ENCODE assay signal across 8 cellular contexts in the genomic region with DNA sequence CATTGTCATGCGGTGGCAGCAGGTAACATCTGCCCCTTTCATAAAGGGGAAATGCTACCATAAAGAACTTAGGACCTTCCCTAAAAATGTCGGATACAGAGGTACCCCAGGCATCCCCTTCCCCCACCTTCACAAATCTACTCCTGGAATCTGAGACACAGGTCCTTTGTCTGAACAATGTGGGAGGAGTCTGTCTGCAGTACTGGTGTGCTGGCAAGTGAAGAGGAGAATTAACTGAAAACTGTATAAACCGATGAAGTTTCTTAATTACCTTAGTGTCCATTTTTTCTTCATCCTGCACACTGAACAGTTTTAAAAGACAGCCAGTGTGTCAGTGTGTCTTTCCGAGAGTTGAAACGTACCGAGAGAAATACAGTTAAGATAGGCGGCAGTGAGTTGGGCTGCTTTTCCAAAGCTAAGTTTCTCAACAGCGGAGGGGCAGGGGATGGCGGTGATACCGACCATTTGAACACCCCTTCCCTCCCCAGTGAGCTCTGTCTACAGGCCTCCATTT. TPM values are rescaled to one million over a fixed set of nuclear protein-coding genes. Genes with fewer than 3 reads are reported as not detected.
DNase-seq lines count a peak whose midpoint lies in the region; ATAC-seq and TF ChIP-seq lines count a peak whose summit lies in the region.

No MANE protein-coding gene starts in this region.

- H3K27me3 Mint-ChIP-seq in activated naive CD8-positive, alpha-beta T cell treated with anti-CD3 and anti-CD28 coated beads, Interleukin-2, amount 10 ng/mL, durations not matched to agents 7 days and 5 days, result no peaks in the 10 kb centered on the region

- CTCF ChIA-PET in PC-3 (lab: Charles Lee), result no interaction called here

- ATAC-seq in PC-3 (peak; percentile 13; the same call in 1 of the 2 replicates), GM18907 (IDR thresholded peaks at IDR 0.05; ENCODE audit: unreplicated experiment) (no peak), GM18519 (IDR thresholded peaks at IDR 0.05; ENCODE audit: low FRiP score, unreplicated experiment) (no peak)
- ATAC-seq in activated naive CD8-positive, alpha-beta T cell treated with anti-CD3 and anti-CD28 coated beads, Interleukin-2, amount 10 ng/mL, durations not matched to agents 7 days and 5 days (ENCODE audit: low read depth), result no peak

- H3K4me3 ChIP-seq in PC-3 (ENCODE audit: low read length) (peak overlapping the region; percentile 84), iPS DF 6.9 (ENCODE audit: low read length) (peak overlapping the region; percentile 99), retinal pigment epithelial cell (ENCODE audit: low read length) (peak overlapping the region; percentile 99)

- H3K4me3 Mint-ChIP-seq in activated naive CD8-positive, alpha-beta T cell treated with anti-CD3 and anti-CD28 coated beads, Interleukin-2, amount 10 ng/mL, durations not matched to agents 7 days and 5 days, result peak overlapping the region; percentile 87

- H4K20me1 ChIP-seq in PC-3 (ENCODE audit: low read length), result peaks cover 18% of the 10 kb centered on the region; the same call in 1 of the 2 replicates

- no peaks in the 10 kb centered on the region for H3F3A ChIP-seq in PC-3 (ENCODE audit: low read length, unreplicated experiment)

- H3K9me3 ChIP-seq in KOPT-K1 (ENCODE audit: insufficient read depth, low read length, poor library complexity, severe bottlenecking), result no peaks in the 10 kb centered on the region
- H3K9me3 ChIP-seq in PC-3 (ENCODE audit: low read length), result no peaks in the 10 kb centered on the region
- H3K9me3 ChIP-seq in iPS DF 6.9 (ENCODE audit: control insufficient read depth, insufficient read depth, low read length), result no peaks in the 10 kb centered on the region

- POLR2A ChIA-PET in PC-3 (lab: Charles Lee; ENCODE audit: unreplicated experiment), result no interaction called here
- POLR2A ChIA-PET in activated naive CD8-positive, alpha-beta T cell treated with anti-CD3 and anti-CD28 coated beads, Interleukin-2, amount 10 ng/mL, durations not matched to agents 7 days and 5 days (lab: Charles Lee), result interaction anchor here (0.8 to 4.7 kb wide), 11 partner anchors 12 to 317 kb away, joined by 3 to 64 read pairs (median 7); a partner anchor contains a TSS

- TF ChIP-seq CTCF in PC-3 (conservative IDR thresholded peaks at IDR 0.05; ENCODE audit: low read depth, low read length) (no peak), retinal pigment epithelial cell (conservative IDR thresholded peaks at IDR 0.05; ENCODE audit: low read depth, low read length) (no peak)

- no peaks in the 10 kb centered on the region for H3K9me3 Mint-ChIP-seq in activated naive CD8-positive, alpha-beta T cell treated with anti-CD3 and anti-CD28 coated beads, Interleukin-2, amount 10 ng/mL, durations not matched to agents 7 days and 5 days

- peaks cover 41% of the 10 kb centered on the region for H3K4me1 Mint-ChIP-seq in activated naive CD8-positive, alpha-beta T cell treated with anti-CD3 and anti-CD28 coated beads, Interleukin-2, amount 10 ng/mL, durations not matched to agents 7 days and 5 days

- H3K9ac ChIP-seq in PC-3 (ENCODE audit: low read length), result peak overlapping the region; percentile 75

- BruUV-seq in PC-3 (replicated peaks; lab: Mats Ljungman, UMichigan), result TSS peak; percentile 36

- no peaks in the 10 kb centered on the region for H3K27me3 ChIP-seq in PC-3 (ENCODE audit: low read length)
- H3K27me3 ChIP-seq in iPS DF 6.9 (ENCODE audit: control insufficient read depth, insufficient read depth, low read length), result no peaks in the 10 kb centered on the region

- H3K27ac Mint-ChIP-seq in activated naive CD8-positive, alpha-beta T cell treated with anti-CD3 and anti-CD28 coated beads, Interleukin-2, amount 10 ng/mL, durations not matched to agents 7 days and 5 days, result peak overlapping the region; percentile 90

- DNase-seq in DMS79 (lab: John Stamatoyannopoulos, UW), result peak; percentile 68
- peak; percentile 27 for DNase-seq in PC-3
- no peak for DNase-seq in activated naive CD8-positive, alpha-beta T cell treated with anti-CD3 and anti-CD28 coated beads, Interleukin-2, amount 10 ng/mL, durations not matched to agents 7 days and 5 days
- DNase-seq in iPS DF 6.9 (ENCODE audit: low read depth, low spot score), result peak; percentile 47
- peak; percentile 47 for DNase-seq in retinal pigment epithelial cell (ENCODE audit: low read depth)

- peak overlapping the region; percentile 77 for H3K4me2 ChIP-seq in PC-3 (ENCODE audit: low read length)

- H3K27ac ChIP-seq in KOPT-K1 (ENCODE audit: low read depth, low read length, poor library complexity, severe bottlenecking), result peak overlapping the region; percentile 89
- H3K27ac ChIP-seq in PC-3 (ENCODE audit: low read length), result no peak overlapping the region
- H3K27ac ChIP-seq in iPS DF 6.9 (ENCODE audit: low read length), result no peak overlapping the region

- H3K79me2 ChIP-seq in PC-3 (ENCODE audit: low read length), result peaks cover 60% of the 10 kb centered on the region

- WGBS in iPS DF 6.9 (ENCODE audit: insufficient coverage, insufficient read length), result no CpG with 5 or more reads among the region's 10 CpGs

- H3K4me1 ChIP-seq in PC-3 (ENCODE audit: insufficient read depth, low read length), result peaks cover 6% of the 10 kb centered on the region; the same call in 1 of the 2 replicates
- no peaks in the 10 kb centered on the region for H3K4me1 ChIP-seq in iPS DF 6.9 (ENCODE audit: control insufficient read depth, insufficient read depth, low read length)

- H3K36me3 Mint-ChIP-seq in activated naive CD8-positive, alpha-beta T cell treated with anti-CD3 and anti-CD28 coated beads, Interleukin-2, amount 10 ng/mL, durations not matched to agents 7 days and 5 days, result peaks cover 6% of the 10 kb centered on the region

- H3K36me3 ChIP-seq in KOPT-K1 (ENCODE audit: insufficient read depth, low read length), result peaks cover 7% of the 10 kb centered on the region
- no peaks in the 10 kb centered on the region for H3K36me3 ChIP-seq in PC-3 (ENCODE audit: low read depth, low read length)
- no peaks in the 10 kb centered on the region for H3K36me3 ChIP-seq in iPS DF 6.9 (ENCODE audit: control insufficient read depth, insufficient read depth, low read length)

- intact Hi-C loops in PC-3 (cut with micrococcal nuclease), result loop anchor here (10.0 kb wide), 1 partner anchor 371 kb away; a partner anchor contains a TSS

- peak overlapping the region; percentile 28; the same call in 1 of the 2 replicates for H2AFZ ChIP-seq in PC-3 (ENCODE audit: low read length)

- H3K9me2 ChIP-seq in PC-3 (replicated peaks; ENCODE audit: low read length), result no peaks in the 10 kb centered on the region

RNA-seq across cellular contexts. Expression of a gene that starts 1.8 kb away (rescaled TPM):
- total RNA-seq in PC-3 (2014; rRNA removed), result 13.2 and 15.8 TPM in 2 replicates
- total RNA-seq in activated naive CD8-positive, alpha-beta T cell treated with anti-CD3 and anti-CD28 coated beads, Interleukin-2, amount 10 ng/mL, durations not matched to agents 7 days and 5 days, result 10 to 100 TPM; 53.3 to 60.7 TPM
